ENCODE assay signal across 22 cellular contexts in the genomic region with DNA sequence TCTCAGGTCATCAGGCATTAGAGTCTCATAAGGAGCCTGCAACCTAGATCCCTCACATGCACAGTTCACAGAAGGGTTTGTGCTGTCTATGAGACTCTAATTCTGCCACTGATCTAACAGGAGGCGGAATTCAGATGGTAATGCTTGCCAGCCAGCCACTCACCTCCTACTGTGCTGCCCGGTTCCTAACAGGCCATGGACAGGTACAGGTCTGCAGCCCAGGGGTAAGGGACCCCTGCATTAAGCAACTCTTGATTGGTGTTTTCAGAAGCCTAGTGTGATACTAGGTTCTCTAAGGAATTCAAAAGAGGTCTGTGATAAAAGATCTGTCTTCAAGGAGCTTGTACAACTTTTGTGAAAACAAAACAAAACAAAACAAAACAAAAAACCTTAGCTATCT.
"Had no signal": no experiment of that assay in that cellular context is flagged by ENCODE, and none has a peak within 500 bp of the region (broad histone marks: within the 10 kb centered on the region; RNA-seq: fewer than 3 reads in every experiment).

No MANE protein-coding gene starts in this region.

- H3K27ac ChIP-seq: HL-60, SJSA1, SK-N-MC had no signal

- H3K27me3 ChIP-seq: MG63, SJSA1 had no signal

- H3K9me3 ChIP-seq: MG63, SJSA1 had no signal

- H3K4me1 ChIP-seq: SJSA1 had no signal

- H3K36me3 ChIP-seq: MG63, SJSA1 had no signal

- H3K4me3 ChIP-seq: MG63, SJSA1, SK-N-MC had no signal

- DNase-seq: Karpas-422, KG1, MG63, NCI-H1092, NCI-H1105 treated with DMSO at 0.1 percent for 48 hours, NCI-H1417 treated with DMSO at 0.1 percent for 48 hours, NCI-H146, NCI-H1694 treated with DMSO at 0.1 percent for 48 hours, NCI-H1930, NCI-H2081, NCI-H2107, NCI-H2227 treated with DMSO at 0.1 percent for 48 hours, NCI-H524, NCI-H526 treated with DMSO at 0.1 percent for 48 hours, NCI-H774, OCI-M1, Right ventricle myocardium superior, RPMI8226, SIG-M5 had no signal
